Comparison of ENCODE assay signal across 25 cellular contexts in genomic region chr14:100834441-100835277, GRCh38. TPM values are rescaled to one million over a fixed set of nuclear protein-coding genes. Genes with fewer than 3 reads are reported as not detected.
"Had no signal": no experiment of that assay in that cellular context is flagged by ENCODE, and none has a peak within 500 bp of the region (broad histone marks: within the 10 kb centered on the region; RNA-seq: fewer than 3 reads in every experiment).

No MANE protein-coding gene starts in this region.

- H3K9me3 Mint-ChIP-seq: activated B cell treated with CpG ODN at 0.5 μM for 24 hours; activated CD4-positive, alpha-beta T cell treated with anti-CD3 and anti-CD28 coated beads, Interleukin-2, amount 10 ng/mL, durations not matched to agents 24 days and 14 days; activated naive CD4-positive, alpha-beta T cell treated with anti-CD3 and anti-CD28 coated beads, Interleukin-2, amount 50 U/mL, for 72 hours; activated naive CD8-positive, alpha-beta T cell treated with anti-CD3 and anti-CD28 coated beads, Interleukin-2, amount 50 U/mL, for 24 hours; activated T-cell treated with anti-CD3 and anti-CD28 coated beads, Interleukin-2, amount 50 U/mL, for 4 hours; T-cell had no signal

- H3K27ac Mint-ChIP-seq: activated B cell treated with CpG ODN at 0.5 μM for 24 hours; activated CD4-positive, alpha-beta T cell treated with anti-CD3 and anti-CD28 coated beads, Interleukin-2, amount 10 ng/mL, durations not matched to agents 24 days and 14 days; activated naive CD4-positive, alpha-beta T cell treated with anti-CD3 and anti-CD28 coated beads, Interleukin-2, amount 50 U/mL, for 72 hours; activated naive CD8-positive, alpha-beta T cell treated with anti-CD3 and anti-CD28 coated beads, Interleukin-2, amount 50 U/mL, for 24 hours; T-cell had no signal

- DNase-seq: activated B cell treated with CpG ODN at 0.5 μM for 24 hours; activated CD4-positive, alpha-beta T cell treated with anti-CD3 and anti-CD28 coated beads for 1 hour; activated CD4-positive, alpha-beta T cell treated with anti-CD3 and anti-CD28 coated beads, Interleukin-2, amount 10 ng/mL, durations not matched to agents 24 days and 14 days; activated CD4-positive, alpha-beta T cell treated with anti-CD3 and anti-CD28 coated beads, Interleukin-2, amount 50 U/mL, for 48 hours; activated effector memory CD4-positive, alpha-beta T cell treated with anti-CD3 and anti-CD28 coated beads, Interleukin-2, amount 50 U/mL, for 16 hours; activated naive CD4-positive, alpha-beta T cell treated with Interleukin-2 at 50 U/mL for 16 hours; activated naive CD8-positive, alpha-beta T cell treated with anti-CD3 and anti-CD28 coated beads, Interleukin-2, amount 50 U/mL, for 24 hours; activated T-cell treated with anti-CD3 and anti-CD28 coated beads, Interleukin-2, amount 50 U/mL, for 4 hours; amniotic stem cell; IMR-90; KBM-7; NCI-H1105; NCI-H1436 treated with DMSO at 0.1 percent for 48 hours; NCI-H187; NCI-H2081; NCI-H510A treated with DMSO at 0.1 percent for 48 hours; NK-92 treated with Interleukin-12 subunit alpha and Interleukin-12 subunit beta, amount 100 ng/mL, for 24 hours; SIG-M5; T-cell; T-helper 2 cell; T1000 had no signal

- H3K36me3 Mint-ChIP-seq: activated naive CD4-positive, alpha-beta T cell treated with anti-CD3 and anti-CD28 coated beads, Interleukin-2, amount 50 U/mL, for 72 hours; brain; T-cell had no signal

- H3K4me3 Mint-ChIP-seq: activated B cell treated with CpG ODN at 0.5 μM for 24 hours; activated CD4-positive, alpha-beta T cell treated with anti-CD3 and anti-CD28 coated beads, Interleukin-2, amount 10 ng/mL, durations not matched to agents 24 days and 14 days; activated naive CD8-positive, alpha-beta T cell treated with anti-CD3 and anti-CD28 coated beads, Interleukin-2, amount 50 U/mL, for 24 hours; activated T-cell treated with anti-CD3 and anti-CD28 coated beads, Interleukin-2, amount 50 U/mL, for 4 hours; brain; T-cell had no signal

- H3K27me3 Mint-ChIP-seq: activated B cell treated with CpG ODN at 0.5 μM for 24 hours had no signal

- ATAC-seq: activated naive CD4-positive, alpha-beta T cell treated with anti-CD3 and anti-CD28 coated beads, Interleukin-2, amount 50 U/mL, for 72 hours; activated naive CD8-positive, alpha-beta T cell treated with anti-CD3 and anti-CD28 coated beads, Interleukin-2, amount 50 U/mL, for 24 hours; activated T-cell treated with anti-CD3 and anti-CD28 coated beads, Interleukin-2, amount 50 U/mL, for 4 hours; T-cell had no signal

- H3K4me1 Mint-ChIP-seq: activated B cell treated with CpG ODN at 0.5 μM for 24 hours; activated CD4-positive, alpha-beta T cell treated with anti-CD3 and anti-CD28 coated beads, Interleukin-2, amount 10 ng/mL, durations not matched to agents 24 days and 14 days; activated naive CD8-positive, alpha-beta T cell treated with anti-CD3 and anti-CD28 coated beads, Interleukin-2, amount 50 U/mL, for 24 hours; T-cell had no signal

RNA-seq across cellular contexts. Expression of gene MEG3, which starts 8.7 kb away (rescaled TPM):
- total RNA-seq: activated B cell treated with CpG ODN at 0.5 μM for 24 hours; activated CD4-positive, alpha-beta T cell treated with anti-CD3 and anti-CD28 coated beads, Interleukin-2, amount 10 ng/mL, durations not matched to agents 24 days and 14 days; activated naive CD4-positive, alpha-beta T cell treated with anti-CD3 and anti-CD28 coated beads, Interleukin-2, amount 50 U/mL, for 72 hours; astrocyte; MCF 10A had no signal
